In genomic region chr10:131618587-131619267, GRCh38 we compare ENCODE assay signal across 20 cellular contexts.
"Had no signal": no experiment of that assay in that cellular context is flagged by ENCODE, and none has a peak within 500 bp of the region (broad histone marks: within the 10 kb centered on the region; RNA-seq: fewer than 3 reads in every experiment).

No MANE protein-coding gene starts in this region.

- H3K27me3 ChIP-seq: pancreas, thyroid gland had no signal

- H3K4me3 Mint-ChIP-seq: immature natural killer cell, memory B cell, naive B cell, nephron progenitor cell, type B pancreatic cell had no signal

- H3K9me3 Mint-ChIP-seq: type B pancreatic cell had no signal

- H3K36me3 Mint-ChIP-seq: immature natural killer cell, memory B cell, type B pancreatic cell had no signal

- ATAC-seq: esophagus mucosa, gastrocnemius medialis, left lung, lower lobe of right lung, pancreas, right cardiac atrium had no signal

- H3K27ac Mint-ChIP-seq: immature natural killer cell, memory B cell, naive B cell, nephron progenitor cell, progenitor cell of endocrine pancreas, type B pancreatic cell had no signal

- H3K4me3 ChIP-seq: gastrocnemius medialis, left lung, lower lobe of right lung, pancreas, thyroid gland had no signal

- H3K9me3 ChIP-seq: gastrocnemius medialis, left lung, lower lobe of right lung, pancreas, thyroid gland had no signal

- DNase-seq: cortex of kidney; effector memory CD4-positive, alpha-beta T cell; gastrocnemius medialis; glutamatergic neuron; immature natural killer cell; lower lobe of right lung; naive B cell; nephron progenitor cell; nucleus accumbens; right cardiac atrium; small intestine; stimulated activated CD4-positive, alpha-beta T cell treated with anti-CD3 and anti-CD28 coated beads, Interleukin-2, amount 100 ng/mL, for 48 hours; stimulated activated naive CD4-positive, alpha-beta T cell treated with Interleukin-2 at 50 U/mL for 16 hours had no signal

- H3K4me1 ChIP-seq: gastrocnemius medialis, left lung, lower lobe of right lung, pancreas, thyroid gland had no signal

- H3K36me3 ChIP-seq: gastrocnemius medialis, left lung, lower lobe of right lung, pancreas, thyroid gland had no signal

- H3K27ac ChIP-seq: gastrocnemius medialis, left lung, lower lobe of right lung, pancreas, thyroid gland had no signal

- H3K4me1 Mint-ChIP-seq: immature natural killer cell, memory B cell, naive B cell had no signal
